In the genomic region with DNA sequence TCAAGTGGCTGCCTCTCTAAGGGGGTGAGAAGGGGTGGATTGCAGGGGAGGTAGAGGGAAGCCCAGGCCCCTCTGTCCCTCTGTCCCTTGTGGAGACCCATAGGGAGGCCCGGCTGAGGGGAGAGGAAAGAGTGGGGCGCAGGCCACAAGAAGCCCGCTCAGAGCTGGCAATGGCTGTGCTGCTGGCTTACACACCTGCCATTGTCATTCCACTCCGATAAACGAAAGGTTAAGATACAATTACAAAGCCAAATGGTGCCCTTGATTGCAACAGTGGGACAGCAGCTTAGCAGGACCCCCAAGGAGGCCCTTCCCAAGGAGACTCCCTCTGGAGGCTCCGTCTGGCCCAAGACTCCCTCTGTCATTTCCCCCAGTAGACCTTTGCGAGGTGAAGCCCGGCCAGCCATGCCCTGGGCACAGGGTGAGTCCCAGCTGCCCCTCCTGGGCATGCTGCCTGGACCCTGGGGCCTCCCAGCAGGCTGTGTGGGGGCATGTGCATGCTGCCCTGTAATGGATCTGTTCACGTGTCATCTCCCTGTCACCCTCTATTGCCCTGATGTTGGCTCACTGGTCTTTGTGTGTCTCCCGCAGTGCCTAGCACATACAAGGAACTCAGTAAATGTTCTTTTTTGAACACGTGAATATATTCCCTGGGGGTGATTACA, we compare ENCODE assay signal across 24 cellular contexts. TPM values are rescaled to one million over a fixed set of nuclear protein-coding genes. Genes with fewer than 3 reads are reported as not detected.
"Had no signal": no experiment of that assay in that cellular context is flagged by ENCODE, and none has a peak within 500 bp of the region (broad histone marks: within the 10 kb centered on the region; RNA-seq: fewer than 3 reads in every experiment).

No MANE protein-coding gene starts in this region.

- H3K9me3 Mint-ChIP-seq: activated naive CD4-positive, alpha-beta T cell treated with anti-CD3 and anti-CD28 coated beads for 36 hours; activated T-helper 17 cell treated with anti-CD3 and anti-CD28 coated beads, Interleukin-2, amount 50 U/mL, for 72 hours; dendritic cell treated with granulocyte-macrophage colony-stimulating factor and Interleukin-4, amounts not matched to agents 40 ng/mL and 50 ng/mL, for 4 days; immature natural killer cell; natural killer cell had no signal

- H3K36me3 Mint-ChIP-seq: immature natural killer cell, natural killer cell had no signal

- ATAC-seq: activated T-helper 17 cell treated with anti-CD3 and anti-CD28 coated beads, Interleukin-2, amount 50 U/mL, for 72 hours; effector memory CD8-positive, alpha-beta T cell; mucosa of descending colon; natural killer cell; stimulated activated naive CD8-positive, alpha-beta T cell treated with anti-CD3 and anti-CD28 coated beads, Interleukin-15, Interleukin-2, amounts not matched to agents 100 U/mL and 50 U/mL, for 24 hours had no signal

- H3K27me3 ChIP-seq: sigmoid colon, suprapubic skin, upper lobe of left lung had no signal

- H3K4me3 ChIP-seq: mucosa of descending colon, sigmoid colon, suprapubic skin, upper lobe of left lung had no signal

- DNase-seq: activated CD4-positive, alpha-beta T cell treated with anti-CD3 and anti-CD28 coated beads, Interleukin-2, amount 50 U/mL, for 1 hour; activated CD4-positive, CD25-positive, alpha-beta regulatory T cell; activated naive CD4-positive, alpha-beta T cell treated with anti-CD3 and anti-CD28 coated beads for 36 hours; activated T-cell treated with anti-CD3 and anti-CD28 coated beads for 4 hours; central memory CD4-positive, alpha-beta T cell; effector memory CD8-positive, alpha-beta T cell; immature natural killer cell; left cardiac atrium; mammary epithelial cell; mucosa of descending colon; natural killer cell; occipital lobe; sigmoid colon; stimulated activated CD4-positive, alpha-beta T cell treated with anti-CD3 and anti-CD28 coated beads, Interleukin-2, amount 100 ng/mL, for 48 hours; stimulated activated naive CD8-positive, alpha-beta T cell treated with anti-CD3 and anti-CD28 coated beads, Interleukin-15, Interleukin-2, amounts not matched to agents 100 U/mL and 50 U/mL, for 24 hours; T-helper 2 cell; upper lobe of left lung had no signal

- H3K4me3 Mint-ChIP-seq: activated naive CD4-positive, alpha-beta T cell treated with anti-CD3 and anti-CD28 coated beads for 36 hours; activated T-helper 17 cell treated with anti-CD3 and anti-CD28 coated beads, Interleukin-2, amount 50 U/mL, for 72 hours; dendritic cell treated with granulocyte-macrophage colony-stimulating factor and Interleukin-4, amounts not matched to agents 40 ng/mL and 50 ng/mL, for 4 days; effector memory CD8-positive, alpha-beta T cell; immature natural killer cell; natural killer cell had no signal

- H3K27ac Mint-ChIP-seq: activated naive CD4-positive, alpha-beta T cell treated with anti-CD3 and anti-CD28 coated beads for 36 hours; activated T-helper 17 cell treated with anti-CD3 and anti-CD28 coated beads, Interleukin-2, amount 50 U/mL, for 72 hours; dendritic cell treated with granulocyte-macrophage colony-stimulating factor and Interleukin-4, amounts not matched to agents 40 ng/mL and 50 ng/mL, for 4 days; effector memory CD8-positive, alpha-beta T cell; immature natural killer cell; natural killer cell; progenitor cell of endocrine pancreas had no signal

- H3K36me3 ChIP-seq: sigmoid colon, suprapubic skin, upper lobe of left lung had no signal

- H3K4me1 Mint-ChIP-seq: activated T-helper 17 cell treated with anti-CD3 and anti-CD28 coated beads, Interleukin-2, amount 50 U/mL, for 72 hours; immature natural killer cell had no signal

RNA-seq across cellular contexts. Expression of a gene that starts 45.2 kb away (rescaled TPM):
- total RNA-seq: activated CD8-positive, alpha-beta memory T cell treated with anti-CD3 and anti-CD28 coated beads for 36 hours; activated naive CD4-positive, alpha-beta T cell treated with anti-CD3 and anti-CD28 coated beads for 36 hours; activated T-helper 17 cell treated with anti-CD3 and anti-CD28 coated beads, Interleukin-2, amount 50 U/mL, for 72 hours; epithelial cell of proximal tubule; glomerular endothelial cell had no signal
